Comparison of ENCODE assay signal across 24 cellular contexts in the genomic region with DNA sequence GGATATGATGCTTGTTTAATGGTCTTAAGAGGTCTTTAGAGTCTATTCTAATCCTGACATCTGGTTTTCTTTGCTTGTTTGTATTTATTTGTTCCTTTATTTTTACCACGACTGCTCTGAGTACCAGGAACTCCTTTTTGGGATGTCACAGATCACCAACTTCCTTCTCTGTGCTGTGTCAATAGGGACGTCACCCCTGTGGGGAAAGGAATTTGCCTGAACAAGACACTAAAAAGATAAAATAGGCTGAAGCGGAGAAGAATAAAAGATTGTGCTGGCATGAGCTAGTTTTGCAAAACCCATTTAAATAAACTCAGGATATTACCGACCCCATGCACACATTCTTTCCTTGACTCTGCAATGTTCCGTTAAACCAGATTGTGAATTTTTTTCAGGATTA. TPM values are rescaled to one million over a fixed set of nuclear protein-coding genes. Genes with fewer than 3 reads are reported as not detected.
DNase-seq lines count a peak whose midpoint lies in the region; ATAC-seq and TF ChIP-seq lines count a peak whose summit lies in the region.
"Had no signal": no experiment of that assay in that cellular context is flagged by ENCODE, and none has a peak within 500 bp of the region (broad histone marks: within the 10 kb centered on the region; RNA-seq: fewer than 3 reads in every experiment).

No MANE protein-coding gene starts in this region.

- H3K9ac ChIP-seq in BLaER1 treated with 17β-estradiol and CSF1 and Interleukin-3, amounts not matched to agents 10 nM and 100 nM, result no peak overlapping the region
- no peak overlapping the region for H3K9ac ChIP-seq in neural progenitor cell
- H3K9ac ChIP-seq: KMS-11 had no signal

- peak overlapping the region; percentile 13 to 54 (median 46); a peak in 19 of 22 replicates for H3K4me2 ChIP-seq in BLaER1 treated with 17β-estradiol and CSF1 and Interleukin-3, amounts not matched to agents 10 nM and 100 nM
- peak overlapping the region; percentile 8 for H3K4me2 ChIP-seq in neural progenitor cell
- H3K4me2 ChIP-seq: KMS-11, PC-9 had no signal

- TF ChIP-seq CTCF in HFF-Myc (IDR thresholded peaks at IDR 0.05; ENCODE audit: low read depth, low read length, missing control alignments), result no peak
- TF ChIP-seq CTCF in endothelial cell (IDR thresholded peaks at IDR 0.05; ENCODE audit: unreplicated experiment), result no peak
- TF ChIP-seq CTCF in neural progenitor cell (IDR thresholded peaks at IDR 0.05), result no peak
- TF ChIP-seq CTCF in gastrocnemius medialis (IDR thresholded peaks at IDR 0.05 in 4 of 5, conservative IDR thresholded peaks at IDR 0.05 in 1 of 5), result no peak

- DNase-seq in HFF-Myc (ENCODE audit: extremely low read depth, low read depth) (peak; percentile 9), endothelial cell (ENCODE audit: low spot score) (no peak), neural progenitor cell (ENCODE audit: low spot score) (peak; percentile 71), islet precursor cell (no peak), gastrocnemius medialis (no peak)
- no peak for DNase-seq in stimulated activated naive CD4-positive, alpha-beta T cell (lab: John Stamatoyannopoulos, UW)
- DNase-seq: BE2C; CD4-positive, alpha-beta T cell; COR-L47; GDM1; HFFc6; IMR-90; NCI-H1105; NCI-H146; NCI-H2029 treated with DMSO at 0.1 percent for 48 hours; NCI-H226; NCI-H510A treated with DMSO at 0.1 percent for 48 hours; NCI-H748 treated with DMSO at 0.1 percent for 48 hours; PC-9; RPMI8226; SHP77 had no signal

- H3K36me3 ChIP-seq in BLaER1 treated with 17β-estradiol and CSF1 and Interleukin-3, amounts not matched to agents 10 nM and 100 nM, result peaks cover 26 to 54% (median 41%) of the 10 kb centered on the region in 11 experiments
- H3K36me3 ChIP-seq in neural progenitor cell (no peaks in the 10 kb centered on the region), gastrocnemius medialis (no peaks in the 10 kb centered on the region)
- H3K36me3 ChIP-seq: BE2C had no signal

- H3K27me3 ChIP-seq in BLaER1 treated with 17β-estradiol and CSF1 and Interleukin-3, amounts not matched to agents 10 nM and 100 nM, result no peaks in the 10 kb centered on the region
- H3K27me3 ChIP-seq in neural progenitor cell (no peaks in the 10 kb centered on the region), gastrocnemius medialis (no peaks in the 10 kb centered on the region)
- H3K27me3 ChIP-seq: BE2C had no signal

- in situ Hi-C loops in gastrocnemius medialis (cut with MboI; ENCODE audit: low sequenced_read_pairs in 4 of 4), result no loop called here

- H3K9me3 Mint-ChIP-seq in endothelial cell (ENCODE audit: unreplicated experiment) (peaks cover 15% of the 10 kb centered on the region), neural progenitor cell (peaks cover 57% of the 10 kb centered on the region)

- H2AFZ ChIP-seq in neural progenitor cell (replicated peaks), result no peak overlapping the region
- H2AFZ ChIP-seq: PC-9 had no signal

- H3K27me3 Mint-ChIP-seq in endothelial cell (ENCODE audit: unreplicated experiment) (peaks cover 3% of the 10 kb centered on the region), neural progenitor cell (ENCODE audit: insufficient read depth, low read depth) (peaks cover 4% of the 10 kb centered on the region)
- H3K27me3 Mint-ChIP-seq: CD4-positive, alpha-beta T cell had no signal

- H4K20me1 ChIP-seq in BLaER1 treated with 17β-estradiol and CSF1 and Interleukin-3, amounts not matched to agents 10 nM and 100 nM, result peaks cover 0 to 3% (median 0%) of the 10 kb centered on the region in 11 experiments; a peak in 2 of 22 replicates
- no peaks in the 10 kb centered on the region for H4K20me1 ChIP-seq in neural progenitor cell (ENCODE audit: low read depth)

- H3K4me3 Mint-ChIP-seq in endothelial cell (ENCODE audit: unreplicated experiment) (no peak overlapping the region), neural progenitor cell (no peak overlapping the region)
- H3K4me3 Mint-ChIP-seq: CD4-positive, alpha-beta T cell; HFFc6 had no signal

- peaks cover 47 to 69% (median 61%) of the 10 kb centered on the region in 11 experiments for H3K9me3 ChIP-seq in BLaER1 treated with 17β-estradiol and CSF1 and Interleukin-3, amounts not matched to agents 10 nM and 100 nM (replicated peaks in 1 of 11)
- H3K9me3 ChIP-seq in neural progenitor cell (ENCODE audit: low read depth) (peaks cover 19% of the 10 kb centered on the region), gastrocnemius medialis (peaks cover 0 to 17% (median 0%) of the 10 kb centered on the region in 3 donors)

- H3K27ac Mint-ChIP-seq in endothelial cell (ENCODE audit: unreplicated experiment) (peak overlapping the region; percentile 4), neural progenitor cell (peak overlapping the region; percentile 79)
- H3K27ac Mint-ChIP-seq: CD4-positive, alpha-beta T cell; HFFc6 had no signal

- H3K79me2 ChIP-seq in neural progenitor cell (ENCODE audit: low read depth), result no peaks in the 10 kb centered on the region

- H3K36me3 Mint-ChIP-seq in endothelial cell (ENCODE audit: low read depth, unreplicated experiment) (peaks cover 14% of the 10 kb centered on the region), neural progenitor cell (peaks cover 15% of the 10 kb centered on the region)

- H3K4me3 ChIP-seq in BLaER1 treated with 17β-estradiol and CSF1 and Interleukin-3, amounts not matched to agents 10 nM and 100 nM, result no peak overlapping the region
- H3K4me3 ChIP-seq in HFF-Myc (replicated peaks; ENCODE audit: low read depth, low read length), result no peak overlapping the region
- no peak overlapping the region for H3K4me3 ChIP-seq in neural progenitor cell
- H3K4me3 ChIP-seq in gastrocnemius medialis, result no peak overlapping the region
- H3K4me3 ChIP-seq: PC-9 had no signal

- H3K4me1 Mint-ChIP-seq in endothelial cell (ENCODE audit: unreplicated experiment) (peaks cover 8% of the 10 kb centered on the region), neural progenitor cell (peaks cover 17% of the 10 kb centered on the region)

- ATAC-seq in GM19395 (IDR thresholded peaks at IDR 0.05; ENCODE audit: unreplicated experiment), result no peak
- no peak for ATAC-seq in gastrocnemius medialis

- H3K27ac ChIP-seq in BLaER1 treated with 17β-estradiol and CSF1 and Interleukin-3, amounts not matched to agents 10 nM and 100 nM, result no peak overlapping the region
- H3K27ac ChIP-seq in neural progenitor cell, result peak overlapping the region; percentile 36
- no peak overlapping the region for H3K27ac ChIP-seq in gastrocnemius medialis
- H3K27ac ChIP-seq: KMS-11, PC-9 had no signal

- peaks cover 14% of the 10 kb centered on the region for H3F3A ChIP-seq in neural progenitor cell (ENCODE audit: low read depth)

- intact Hi-C loops in gastrocnemius medialis (cut with DNase I; ENCODE audit: low total_unique reads), result no loop called here

- no peak for TF ChIP-seq POLR2A in gastrocnemius medialis (IDR thresholded peaks at IDR 0.05)

- H3K4me1 ChIP-seq in BLaER1 treated with 17β-estradiol and CSF1 and Interleukin-3, amounts not matched to agents 10 nM and 100 nM, result peaks cover 27 to 34% (median 32%) of the 10 kb centered on the region in 10 experiments
- H3K4me1 ChIP-seq in neural progenitor cell (peaks cover 26% of the 10 kb centered on the region), gastrocnemius medialis (peaks cover 0 to 4% of the 10 kb centered on the region in 2 donors)

RNA-seq across cellular contexts. Expression of a gene that starts 27.7 kb away (rescaled TPM):
- total RNA-seq in endothelial cell (ENCODE audit: unreplicated experiment) (25.9 TPM), neural progenitor cell (ENCODE audit: low replicate concordance) (17.5 and 31.3 TPM in 2 replicates), gastrocnemius medialis (10 to 100 TPM in 3 of 4 donors, 1 to 10 TPM in 1; 8.9 to 20.7 (median 17.1) TPM)

Comparison
In these comparisons a context has a peak if more than half of its experiments do, and no peak if none do; other contexts are left out.
1. DNase-seq: peak in HFF-Myc (single experiment) and neural progenitor cell (single experiment); none in endothelial cell (single experiment), stimulated activated naive CD4-positive, alpha-beta T cell (0 of 6), islet precursor cell (single experiment) and gastrocnemius medialis (0 of 2).